ENCODE assay signal across 8 cellular contexts in genomic region chr6:72620866-72621242, GRCh38.
A peak's percentile ranks its signal among the peaks of the same experiment; 100 is the strongest.
DNase-seq lines count a peak whose midpoint lies in the region; ATAC-seq and TF ChIP-seq lines count a peak whose summit lies in the region.

No MANE protein-coding gene starts in this region.

- no peaks in the 10 kb centered on the region for H3K27me3 Mint-ChIP-seq in stimulated activated naive CD8-positive, alpha-beta T cell treated with anti-CD3 and anti-CD28 coated beads, Interleukin-15, Interleukin-2, amounts not matched to agents 100 ng/mL and 50 ng/mL, for 24 hours

- H3K27ac Mint-ChIP-seq in stimulated activated naive CD8-positive, alpha-beta T cell treated with anti-CD3 and anti-CD28 coated beads, Interleukin-15, Interleukin-2, amounts not matched to agents 100 ng/mL and 50 ng/mL, for 24 hours, result peak overlapping the region; percentile 100

- peak overlapping the region; percentile 88 for H3K4me3 ChIP-seq in HFF-Myc (replicated peaks; ENCODE audit: low read depth, low read length)

- H3K36me3 Mint-ChIP-seq in stimulated activated naive CD8-positive, alpha-beta T cell treated with anti-CD3 and anti-CD28 coated beads, Interleukin-15, Interleukin-2, amounts not matched to agents 100 ng/mL and 50 ng/mL, for 24 hours (ENCODE audit: low read depth), result peaks cover 6% of the 10 kb centered on the region

- H3K4me1 Mint-ChIP-seq in stimulated activated naive CD8-positive, alpha-beta T cell treated with anti-CD3 and anti-CD28 coated beads, Interleukin-15, Interleukin-2, amounts not matched to agents 100 ng/mL and 50 ng/mL, for 24 hours (ENCODE audit: low read depth), result peaks cover 70% of the 10 kb centered on the region

- TF ChIP-seq CTCF in HFF-Myc (IDR thresholded peaks at IDR 0.05; ENCODE audit: low read depth, low read length, missing control alignments), result no peak

- no peak for DNase-seq in HFF-Myc (ENCODE audit: extremely low read depth, low read depth)
- DNase-seq in activated effector memory CD4-positive, alpha-beta T cell treated with Interleukin-2 at 50 U/mL for 16 hours, result peak; percentile 1
- DNase-seq in inferior parietal cortex (ENCODE audit: extremely low spot score), result peak; percentile 34
- DNase-seq in effector CD4-positive, alpha-beta T cell, result no peak
- no peak for DNase-seq in GF-D8 (lab: John Stamatoyannopoulos, UW)

- no peaks in the 10 kb centered on the region for H3K9me3 Mint-ChIP-seq in stimulated activated naive CD8-positive, alpha-beta T cell treated with anti-CD3 and anti-CD28 coated beads, Interleukin-15, Interleukin-2, amounts not matched to agents 100 ng/mL and 50 ng/mL, for 24 hours

- ATAC-seq in GM19467 (IDR thresholded peaks at IDR 0.05; ENCODE audit: unreplicated experiment), result no peak
- no peak for ATAC-seq in HG03439 (IDR thresholded peaks at IDR 0.05; ENCODE audit: unreplicated experiment)

- H3K4me3 Mint-ChIP-seq in stimulated activated naive CD8-positive, alpha-beta T cell treated with anti-CD3 and anti-CD28 coated beads, Interleukin-15, Interleukin-2, amounts not matched to agents 100 ng/mL and 50 ng/mL, for 24 hours, result peak overlapping the region; percentile 91

Comparison
In these comparisons a context has a peak if more than half of its experiments do, and no peak if none do; other contexts are left out.
1. DNase-seq: peak in activated effector memory CD4-positive, alpha-beta T cell treated with Interleukin-2 at 50 U/mL for 16 hours (single experiment) and inferior parietal cortex (single experiment); none in HFF-Myc (single experiment), effector CD4-positive, alpha-beta T cell (single experiment) and GF-D8 (single experiment).